In genomic region chr14:101962503-101962874, GRCh38 we compare ENCODE assay signal across 1 cellular context.
A peak's percentile ranks its signal among the peaks of the same experiment; 100 is the strongest.
TF ChIP-seq lines count a peak whose summit lies in the region.

No MANE protein-coding gene starts in this region.

TF ChIP-seq in HepG2, 621 proteins besides CTCF, POLR2A, EP300 and RAD21 (continued from another document and continues in another):
- TF ChIP-seq DMTF1 (CRISPR knock-in tag; IDR thresholded peaks at IDR 0.05) = no peak
- no peak for TF ChIP-seq PATZ1 (CRISPR knock-in tag; IDR thresholded peaks at IDR 0.05)
- peak; percentile 55 for TF ChIP-seq ZFX (CRISPR knock-in tag; IDR thresholded peaks at IDR 0.05; ENCODE audit: low read depth)
- no peak for TF ChIP-seq FOXP1 (IDR thresholded peaks at IDR 0.05)
- TF ChIP-seq FOXP1 (CRISPR knock-in tag; IDR thresholded peaks at IDR 0.05) = no peak
- TF ChIP-seq ZNF329 (CRISPR knock-in tag; IDR thresholded peaks at IDR 0.05; ENCODE audit: low read depth) = no peak
- TF ChIP-seq ZNF644 (CRISPR knock-in tag; IDR thresholded peaks at IDR 0.05; ENCODE audit: low read depth) = 0 out of 2 replicates have a peak, but pooled peaks have one; percentile 49
- no peak for TF ChIP-seq NR3C1 (CRISPR knock-in tag; IDR thresholded peaks at IDR 0.05)
- no peak; the same call in 1 of the 2 replicates for TF ChIP-seq ZNF143 (CRISPR knock-in tag; IDR thresholded peaks at IDR 0.05)
- TF ChIP-seq SALL1 (CRISPR knock-in tag; IDR thresholded peaks at IDR 0.05) = 0 out of 2 replicates have a peak, but pooled peaks have one; percentile 21
- peak; percentile 60 for TF ChIP-seq ZNF687 (CRISPR knock-in tag; IDR thresholded peaks at IDR 0.05)
- no peak for TF ChIP-seq ZSCAN5A (CRISPR knock-in tag; IDR thresholded peaks at IDR 0.05; ENCODE audit: borderline replicate concordance)
- peak; percentile 39; the same call in 1 of the 2 replicates for TF ChIP-seq GATAD2A (CRISPR knock-in tag; IDR thresholded peaks at IDR 0.05)
- no peak for TF ChIP-seq LCORL (IDR thresholded peaks at IDR 0.05)
- TF ChIP-seq LCORL (CRISPR knock-in tag; IDR thresholded peaks at IDR 0.05) = 0 out of 2 replicates have a peak, but pooled peaks have one; percentile 20
- TF ChIP-seq ZNF441 (CRISPR knock-in tag; IDR thresholded peaks at IDR 0.05; ENCODE audit: borderline replicate concordance) = 0 out of 2 replicates have a peak, but pooled peaks have one; percentile 24
- TF ChIP-seq NKX3-1 (CRISPR knock-in tag; IDR thresholded peaks at IDR 0.05) = no peak
- no peak for TF ChIP-seq ZNF407 (CRISPR knock-in tag; IDR thresholded peaks at IDR 0.05; ENCODE audit: not compliant biosample characterization)
- TF ChIP-seq HNRNPL (IDR thresholded peaks at IDR 0.05; ENCODE audit: low read depth, low read length) = 0 out of 2 replicates have a peak, but pooled peaks have one; percentile 7
- 0 out of 2 replicates have a peak, but pooled peaks have one; percentile 8 for TF ChIP-seq FOXA3 (CRISPR knock-in tag; IDR thresholded peaks at IDR 0.05)
- TF ChIP-seq ZNF530 (CRISPR knock-in tag; IDR thresholded peaks at IDR 0.05; ENCODE audit: low read depth) = no peak
- peak; percentile 92 for TF ChIP-seq SAP130 (CRISPR knock-in tag; IDR thresholded peaks at IDR 0.05; ENCODE audit: low read depth)
- TF ChIP-seq TEF (CRISPR knock-in tag; IDR thresholded peaks at IDR 0.05) = no peak
- TF ChIP-seq MAFK (conservative IDR thresholded peaks at IDR 0.05 in 1 of 2, IDR thresholded peaks at IDR 0.05 in 1 of 2; ENCODE audit: low read length in 2 of 2) = peak; percentile 63 to 85
- TF ChIP-seq PRMT3 (CRISPR knock-in tag; IDR thresholded peaks at IDR 0.05; ENCODE audit: borderline replicate concordance, low read depth) = no peak
- 0 out of 2 replicates have a peak, but pooled peaks have one; percentile 25 for TF ChIP-seq UBTF (CRISPR knock-in tag; IDR thresholded peaks at IDR 0.05)
- TF ChIP-seq ZNF629 (CRISPR knock-in tag; conservative IDR thresholded peaks at IDR 0.05) = no peak
- peak; percentile 74 for TF ChIP-seq XRCC5 (optimal IDR thresholded peaks at IDR 0.05; ENCODE audit: low read length)
- TF ChIP-seq GABPB1 (CRISPR knock-in tag; IDR thresholded peaks at IDR 0.05) = 0 out of 2 replicates have a peak, but pooled peaks have one; percentile 11
- TF ChIP-seq ZBTB38 (CRISPR knock-in tag; IDR thresholded peaks at IDR 0.05) = no peak
